ENCODE assay signal across 1 cellular context in genomic region chr20:13380497-13381229, GRCh38.
A peak's percentile ranks its signal among the peaks of the same experiment; 100 is the strongest.
TF ChIP-seq lines count a peak whose summit lies in the region.
"Not testable (repeated sequence)": the region's sequence is repeated elsewhere in the genome, so short reads cannot be mapped to it uniquely, and the experiment has no call there.

No MANE protein-coding gene starts in this region.

TF ChIP-seq in HepG2, 621 proteins besides CTCF, POLR2A, EP300 and RAD21 (continued from another document and continues in another):
- TF ChIP-seq ZHX1 (CRISPR knock-in tag; IDR thresholded peaks at IDR 0.05; ENCODE audit: low read depth) (peak; percentile 70; the same call in 1 of the 2 replicates), FOXP1 (CRISPR knock-in tag; IDR thresholded peaks at IDR 0.05) (peak; percentile 41; the same call in 1 of the 2 replicates), SNAPC2 (CRISPR knock-in tag; IDR thresholded peaks at IDR 0.05) (peak; percentile 64; the same call in 1 of the 2 replicates), MEIS2 (CRISPR knock-in tag; IDR thresholded peaks at IDR 0.05) (0 out of 2 replicates have a peak, but pooled peaks have one; percentile 16), TSC22D2 (CRISPR knock-in tag; IDR thresholded peaks at IDR 0.05; ENCODE audit: borderline replicate concordance) (peak; percentile 29; the same call in 1 of the 2 replicates), PATZ1 (CRISPR knock-in tag; IDR thresholded peaks at IDR 0.05) (peak; percentile 42; the same call in 1 of the 2 replicates), ELF3 (CRISPR knock-in tag; IDR thresholded peaks at IDR 0.05) (peak; percentile 99), THAP9 (CRISPR knock-in tag; IDR thresholded peaks at IDR 0.05; ENCODE audit: borderline replicate concordance) (peak; percentile 91), MEF2D (CRISPR knock-in tag; IDR thresholded peaks at IDR 0.05) (peak; percentile 75; the same call in 1 of the 2 replicates), SAP130 (CRISPR knock-in tag; IDR thresholded peaks at IDR 0.05; ENCODE audit: low read depth) (peak; percentile 55), HOMEZ (CRISPR knock-in tag; IDR thresholded peaks at IDR 0.05; ENCODE audit: low read depth) (peak; percentile 96), ZFP90 (CRISPR knock-in tag; IDR thresholded peaks at IDR 0.05; ENCODE audit: borderline replicate concordance) (0 out of 2 replicates have a peak, but pooled peaks have one; percentile 57), ZNF350 (CRISPR knock-in tag; IDR thresholded peaks at IDR 0.05; ENCODE audit: borderline replicate concordance, low read depth) (peak; percentile 90; the same call in 1 of the 2 replicates), ZNF414 (CRISPR knock-in tag; IDR thresholded peaks at IDR 0.05) (peak; percentile 57; the same call in 1 of the 2 replicates), KLF6 (CRISPR knock-in tag; IDR thresholded peaks at IDR 0.05) (0 out of 2 replicates have a peak, but pooled peaks have one; percentile 24), MIXL1 (CRISPR knock-in tag; IDR thresholded peaks at IDR 0.05) (peak; percentile 80; the same call in 1 of the 2 replicates), ZBED4 (CRISPR knock-in tag; IDR thresholded peaks at IDR 0.05; ENCODE audit: borderline replicate concordance) (peak; percentile 30; the same call in 1 of the 2 replicates), BRD4 (CRISPR knock-in tag; IDR thresholded peaks at IDR 0.05) (peak; percentile 61; the same call in 1 of the 2 replicates), ZSCAN9 (CRISPR knock-in tag; IDR thresholded peaks at IDR 0.05; ENCODE audit: borderline replicate concordance) (peak; percentile 75; the same call in 1 of the 2 replicates), ARHGAP35 (CRISPR knock-in tag; IDR thresholded peaks at IDR 0.05; ENCODE audit: borderline replicate concordance) (0 out of 2 replicates have a peak, but pooled peaks have one; percentile 35), TBX2 (CRISPR knock-in tag; IDR thresholded peaks at IDR 0.05; ENCODE audit: borderline replicate concordance) (peak; percentile 68; the same call in 1 of the 2 replicates), NFE2L1 (CRISPR knock-in tag; IDR thresholded peaks at IDR 0.05; ENCODE audit: borderline replicate concordance) (0 out of 2 replicates have a peak, but pooled peaks have one; percentile 47), ZFP37 (CRISPR knock-in tag; IDR thresholded peaks at IDR 0.05; ENCODE audit: borderline replicate concordance) (peak; percentile 85; the same call in 1 of the 2 replicates), SOX5 (CRISPR knock-in tag; IDR thresholded peaks at IDR 0.05; ENCODE audit: borderline replicate concordance) (peak; percentile 59; the same call in 1 of the 2 replicates)
- TF ChIP-seq FOXP1 (IDR thresholded peaks at IDR 0.05), result not testable (repeated sequence)
- TF ChIP-seq, protein P1, sequence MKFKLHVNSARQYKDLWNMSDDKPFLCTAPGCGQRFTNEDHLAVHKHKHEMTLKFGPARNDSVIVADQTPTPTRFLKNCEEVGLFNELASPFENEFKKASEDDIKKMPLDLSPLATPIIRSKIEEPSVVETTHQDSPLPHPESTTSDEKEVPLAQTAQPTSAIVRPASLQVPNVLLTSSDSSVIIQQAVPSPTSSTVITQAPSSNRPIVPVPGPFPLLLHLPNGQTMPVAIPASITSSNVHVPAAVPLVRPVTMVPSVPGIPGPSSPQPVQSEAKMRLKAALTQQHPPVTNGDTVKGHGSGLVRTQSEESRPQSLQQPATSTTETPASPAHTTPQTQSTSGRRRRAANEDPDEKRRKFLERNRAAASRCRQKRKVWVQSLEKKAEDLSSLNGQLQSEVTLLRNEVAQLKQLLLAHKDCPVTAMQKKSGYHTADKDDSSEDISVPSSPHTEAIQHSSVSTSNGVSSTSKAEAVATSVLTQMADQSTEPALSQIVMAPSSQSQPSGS (CRISPR knock-in tag; IDR thresholded peaks at IDR 0.05), result peak; percentile 44; the same call in 1 of the 2 replicates
- TF ChIP-seq, protein P2, sequence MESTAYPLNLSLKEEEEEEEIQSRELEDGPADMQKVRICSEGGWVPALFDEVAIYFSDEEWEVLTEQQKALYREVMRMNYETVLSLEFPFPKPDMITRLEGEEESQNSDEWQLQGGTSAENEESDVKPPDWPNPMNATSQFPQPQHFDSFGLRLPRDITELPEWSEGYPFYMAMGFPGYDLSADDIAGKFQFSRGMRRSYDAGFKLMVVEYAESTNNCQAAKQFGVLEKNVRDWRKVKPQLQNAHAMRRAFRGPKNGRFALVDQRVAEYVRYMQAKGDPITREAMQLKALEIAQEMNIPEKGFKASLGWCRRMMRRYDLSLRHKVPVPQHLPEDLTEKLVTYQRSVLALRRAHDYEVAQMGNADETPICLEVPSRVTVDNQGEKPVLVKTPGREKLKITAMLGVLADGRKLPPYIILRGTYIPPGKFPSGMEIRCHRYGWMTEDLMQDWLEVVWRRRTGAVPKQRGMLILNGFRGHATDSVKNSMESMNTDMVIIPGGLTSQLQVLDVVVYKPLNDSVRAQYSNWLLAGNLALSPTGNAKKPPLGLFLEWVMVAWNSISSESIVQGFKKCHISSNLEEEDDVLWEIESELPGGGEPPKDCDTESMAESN (CRISPR knock-in tag; conservative IDR thresholded peaks at IDR 0.05), result peak; percentile 41; the same call in 1 of the 2 replicates
- TF ChIP-seq, protein P3, sequence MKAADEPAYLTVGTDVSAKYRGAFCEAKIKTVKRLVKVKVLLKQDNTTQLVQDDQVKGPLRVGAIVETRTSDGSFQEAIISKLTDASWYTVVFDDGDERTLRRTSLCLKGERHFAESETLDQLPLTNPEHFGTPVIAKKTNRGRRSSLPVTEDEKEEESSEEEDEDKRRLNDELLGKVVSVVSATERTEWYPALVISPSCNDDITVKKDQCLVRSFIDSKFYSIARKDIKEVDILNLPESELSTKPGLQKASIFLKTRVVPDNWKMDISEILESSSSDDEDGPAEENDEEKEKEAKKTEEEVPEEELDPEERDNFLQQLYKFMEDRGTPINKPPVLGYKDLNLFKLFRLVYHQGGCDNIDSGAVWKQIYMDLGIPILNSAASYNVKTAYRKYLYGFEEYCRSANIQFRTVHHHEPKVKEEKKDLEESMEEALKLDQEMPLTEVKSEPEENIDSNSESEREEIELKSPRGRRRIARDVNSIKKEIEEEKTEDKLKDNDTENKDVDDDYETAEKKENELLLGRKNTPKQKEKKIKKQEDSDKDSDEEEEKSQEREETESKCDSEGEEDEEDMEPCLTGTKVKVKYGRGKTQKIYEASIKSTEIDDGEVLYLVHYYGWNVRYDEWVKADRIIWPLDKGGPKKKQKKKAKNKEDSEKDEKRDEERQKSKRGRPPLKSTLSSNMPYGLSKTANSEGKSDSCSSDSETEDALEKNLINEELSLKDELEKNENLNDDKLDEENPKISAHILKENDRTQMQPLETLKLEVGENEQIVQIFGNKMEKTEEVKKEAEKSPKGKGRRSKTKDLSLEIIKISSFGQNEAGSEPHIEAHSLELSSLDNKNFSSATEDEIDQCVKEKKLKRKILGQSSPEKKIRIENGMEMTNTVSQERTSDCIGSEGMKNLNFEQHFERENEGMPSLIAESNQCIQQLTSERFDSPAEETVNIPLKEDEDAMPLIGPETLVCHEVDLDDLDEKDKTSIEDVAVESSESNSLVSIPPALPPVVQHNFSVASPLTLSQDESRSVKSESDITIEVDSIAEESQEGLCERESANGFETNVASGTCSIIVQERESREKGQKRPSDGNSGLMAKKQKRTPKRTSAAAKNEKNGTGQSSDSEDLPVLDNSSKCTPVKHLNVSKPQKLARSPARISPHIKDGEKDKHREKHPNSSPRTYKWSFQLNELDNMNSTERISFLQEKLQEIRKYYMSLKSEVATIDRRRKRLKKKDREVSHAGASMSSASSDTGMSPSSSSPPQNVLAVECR (CRISPR knock-in tag; IDR thresholded peaks at IDR 0.05; ENCODE audit: borderline replicate concordance), result peak; percentile 33; the same call in 1 of the 2 replicates
- TF ChIP-seq, protein P4, sequence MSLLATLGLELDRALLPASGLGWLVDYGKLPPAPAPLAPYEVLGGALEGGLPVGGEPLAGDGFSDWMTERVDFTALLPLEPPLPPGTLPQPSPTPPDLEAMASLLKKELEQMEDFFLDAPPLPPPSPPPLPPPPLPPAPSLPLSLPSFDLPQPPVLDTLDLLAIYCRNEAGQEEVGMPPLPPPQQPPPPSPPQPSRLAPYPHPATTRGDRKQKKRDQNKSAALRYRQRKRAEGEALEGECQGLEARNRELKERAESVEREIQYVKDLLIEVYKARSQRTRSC (CRISPR knock-in tag; IDR thresholded peaks at IDR 0.05; ENCODE audit: low read depth), result peak; percentile 85
